Comparison of ENCODE assay signal across 8 cellular contexts in the genomic region with DNA sequence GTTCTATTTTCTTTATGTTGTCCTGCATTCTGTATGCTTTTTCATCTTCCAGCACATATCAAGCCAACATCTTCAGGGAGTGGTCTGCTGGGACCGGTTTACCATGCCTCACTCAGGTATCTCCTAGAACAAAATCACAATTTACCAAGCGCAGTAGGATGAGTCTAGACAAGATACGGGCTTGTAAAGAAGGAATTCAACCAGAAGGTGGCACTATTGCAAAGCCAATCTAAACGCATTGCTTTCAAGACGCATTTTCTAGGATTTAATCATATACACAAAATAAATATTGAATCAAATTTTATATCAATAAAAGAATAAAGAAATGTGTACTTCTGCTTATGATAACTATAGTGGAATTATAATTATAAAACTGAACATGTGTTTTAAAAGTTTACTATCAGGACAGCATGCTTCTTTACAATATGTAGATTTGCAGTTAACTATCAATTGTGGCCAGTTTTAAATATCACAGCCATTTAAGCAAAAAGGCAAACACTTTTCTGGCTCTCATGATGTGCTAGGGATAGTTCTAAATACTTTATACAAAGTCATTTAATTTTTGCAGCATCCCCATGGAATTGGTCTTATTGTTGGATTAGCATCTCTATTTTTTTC. TPM values are rescaled to one million over a fixed set of nuclear protein-coding genes. Genes with fewer than 3 reads are reported as not detected.
DNase-seq lines count a peak whose midpoint lies in the region; ATAC-seq and TF ChIP-seq lines count a peak whose summit lies in the region.

No MANE protein-coding gene starts in this region.

- no peaks in the 10 kb centered on the region for H3K79me2 ChIP-seq in Karpas-422 (ENCODE audit: low read length)

- H3K9me2 ChIP-seq in Karpas-422 (replicated peaks; ENCODE audit: insufficient read depth, low read length), result no peaks in the 10 kb centered on the region

- H3K36me3 ChIP-seq in Karpas-422 (ENCODE audit: insufficient read depth, low read length) (no peaks in the 10 kb centered on the region), thoracic aorta (no peaks in the 10 kb centered on the region)

- peak; percentile 67 for ATAC-seq in GM21529 (IDR thresholded peaks at IDR 0.05; ENCODE audit: unreplicated experiment)
- no peak for ATAC-seq in thoracic aorta (ENCODE audit: insufficient number of reproducible peaks, low FRiP score, low read depth)

- H3K4me3 ChIP-seq in Karpas-422 (ENCODE audit: low read length) (no peak overlapping the region), thoracic aorta (no peak overlapping the region)

- no peaks in the 10 kb centered on the region for H4K20me1 ChIP-seq in Karpas-422 (ENCODE audit: insufficient read depth, low read depth, low read length)

- H2AFZ ChIP-seq in Karpas-422 (ENCODE audit: low read length), result no peak overlapping the region

- H3K4me1 ChIP-seq in Karpas-422 (ENCODE audit: low read length) (peaks cover 15% of the 10 kb centered on the region), thoracic aorta (ENCODE audit: control insufficient read depth in 1 of 2, low read depth in 2 of 2) (no peaks in the 10 kb centered on the region)

- peak; percentile 62 for TF ChIP-seq CTCF in thoracic aorta (IDR thresholded peaks at IDR 0.05)

- no peaks in the 10 kb centered on the region for H3K27me3 ChIP-seq in Karpas-422 (ENCODE audit: low read length)
- H3K27me3 ChIP-seq in thoracic aorta (replicated peaks; ENCODE audit: insufficient read depth), result no peaks in the 10 kb centered on the region

- no peak overlapping the region for H3K9ac ChIP-seq in Karpas-422 (ENCODE audit: low read length)

- H3K4me2 ChIP-seq in Karpas-422 (ENCODE audit: low read depth, low read length, poor library complexity, severe bottlenecking), result no peak overlapping the region

- no peak overlapping the region for H3K27ac ChIP-seq in Karpas-422 (ENCODE audit: low read length)
- no peak overlapping the region for H3K27ac ChIP-seq in thoracic aorta

- H3K9me3 ChIP-seq in Karpas-422 (ENCODE audit: low read length) (no peaks in the 10 kb centered on the region), thoracic aorta (no peaks in the 10 kb centered on the region)

- DNase-seq in activated T-cell treated with anti-CD3 and anti-CD28 coated beads for 24 hours (ENCODE audit: low read depth) (peak; percentile 24), Karpas-422 (peak; percentile 87), OCI-M2 (lab: John Stamatoyannopoulos, UW; ENCODE audit: unreplicated experiment) (peak; percentile 6), cerebellar cortex (ENCODE audit: low spot score) (peak; percentile 83), left kidney (ENCODE audit: low read depth, low spot score) (peak; percentile 77), thoracic aorta (ENCODE audit: low spot score) (no peak)
- no peak for DNase-seq in activated T-cell treated with anti-CD3 and anti-CD28 coated beads, Interleukin-2, amount 50 U/mL, for 1 hour

RNA-seq across cellular contexts. Expression of a gene that starts 16.1 kb away (rescaled TPM):
- total RNA-seq in Karpas-422 (2014; rRNA removed; shearing (Covaris generic); ENCODE audit: low replicate concordance), result 62.2 and 64.6 TPM in 2 replicates
- 10 to 100 TPM; 41.7 to 49.9 TPM for total RNA-seq in thoracic aorta

Comparison
In these comparisons a context has a peak if more than half of its experiments do, and no peak if none do; other contexts are left out.
1. DNase-seq: peak in activated T-cell treated with anti-CD3 and anti-CD28 coated beads for 24 hours (single experiment), Karpas-422 (single experiment), OCI-M2 (single experiment), cerebellar cortex (single experiment) and left kidney (single experiment); none in activated T-cell treated with anti-CD3 and anti-CD28 coated beads, Interleukin-2, amount 50 U/mL, for 1 hour (single experiment) and thoracic aorta (single experiment).